23 cellular contexts compared by ENCODE assay signal in genomic region chr14:97995038-97995437, GRCh38.
DNase-seq lines count a peak whose midpoint lies in the region; ATAC-seq and TF ChIP-seq lines count a peak whose summit lies in the region.
"Had no signal": no experiment of that assay in that cellular context is flagged by ENCODE, and none has a peak within 500 bp of the region (broad histone marks: within the 10 kb centered on the region; RNA-seq: fewer than 3 reads in every experiment).

No MANE protein-coding gene starts in this region.

- H3F3A ChIP-seq in Loucy (ENCODE audit: low read depth): 0 out of 2 replicates have a peak, but pooled peaks cover 4% of the 10 kb centered on the region

- H3K79me2 ChIP-seq in Loucy (ENCODE audit: insufficient read depth, low read length): no peaks in the 10 kb centered on the region

- no peaks in the 10 kb centered on the region for H3K36me3 ChIP-seq in Loucy (ENCODE audit: insufficient read depth, low read length)
- no peaks in the 10 kb centered on the region for H3K36me3 ChIP-seq in spleen
- H3K36me3 ChIP-seq in suprapubic skin: no peaks in the 10 kb centered on the region
- H3K36me3 ChIP-seq: neutrophil, sigmoid colon had no signal

- intact Hi-C loops in spleen (cut with DNase I; ENCODE audit: low total_unique reads): no loop called here

- H4K20me1 ChIP-seq in Loucy (ENCODE audit: insufficient read depth, low read length, poor library complexity, severe bottlenecking): no peaks in the 10 kb centered on the region

- WGBS in spleen, 5 donors: 91 to 100% (median 97%) methylated on average over 2 of the region's 2 CpGs
- 85% methylated on average over 2 of the region's 2 CpGs for WGBS in suprapubic skin

- H3K9me3 Mint-ChIP-seq in activated CD8-positive, alpha-beta memory T cell treated with anti-CD3 and anti-CD28 coated beads, Interleukin-2, amount 10 ng/mL, durations not matched to agents 7 days and 5 days (ENCODE audit: low read depth): no peaks in the 10 kb centered on the region
- peaks cover 15 to 33% of the 10 kb centered on the region in 2 donors for H3K9me3 Mint-ChIP-seq in activated naive CD4-positive, alpha-beta T cell treated with anti-CD3 and anti-CD28 coated beads, Interleukin-2, amount 50 U/mL, for 72 hours

- H3K27me3 ChIP-seq in Loucy (ENCODE audit: insufficient read depth, low read length, poor library complexity, severe bottlenecking): no peaks in the 10 kb centered on the region
- no peaks in the 10 kb centered on the region for H3K27me3 ChIP-seq in spleen (replicated peaks in 1 of 7)
- no peaks in the 10 kb centered on the region for H3K27me3 ChIP-seq in suprapubic skin
- H3K27me3 ChIP-seq: body of pancreas, foreskin keratinocyte, neutrophil, sigmoid colon had no signal

- peaks cover 65% of the 10 kb centered on the region for H3K4me1 ChIP-seq in Loucy (ENCODE audit: insufficient read depth, low read length, poor library complexity, severe bottlenecking)
- peaks cover 0 to 12% (median 0%) of the 10 kb centered on the region in 6 donors for H3K4me1 ChIP-seq in spleen
- H3K4me1 ChIP-seq in suprapubic skin: no peaks in the 10 kb centered on the region
- H3K4me1 ChIP-seq: body of pancreas, foreskin keratinocyte, sigmoid colon had no signal

- H3K9me3 ChIP-seq in Loucy (ENCODE audit: insufficient read depth, low read depth, low read length) (no peaks in the 10 kb centered on the region), spleen (no peaks in the 10 kb centered on the region), suprapubic skin (no peaks in the 10 kb centered on the region)
- H3K9me3 ChIP-seq: body of pancreas, neutrophil, sigmoid colon had no signal

- H3K9ac ChIP-seq in Loucy (ENCODE audit: low read depth, low read length, poor library complexity, severe bottlenecking): peak overlapping the region; percentile 65

- H3K27me3 Mint-ChIP-seq in activated CD8-positive, alpha-beta memory T cell treated with anti-CD3 and anti-CD28 coated beads, Interleukin-2, amount 10 ng/mL, durations not matched to agents 7 days and 5 days: no peaks in the 10 kb centered on the region
- H3K27me3 Mint-ChIP-seq: B cell had no signal

- peaks cover 31% of the 10 kb centered on the region for H3K4me1 Mint-ChIP-seq in activated CD8-positive, alpha-beta memory T cell treated with anti-CD3 and anti-CD28 coated beads, Interleukin-2, amount 10 ng/mL, durations not matched to agents 7 days and 5 days
- H3K4me1 Mint-ChIP-seq: B cell had no signal

- H3K27ac ChIP-seq in spleen: peak overlapping the region in 7 of 8 donors; percentile 11 to 82 (median 60)
- no peak overlapping the region for H3K27ac ChIP-seq in suprapubic skin
- H3K27ac ChIP-seq: body of pancreas, foreskin keratinocyte, HL-60, neutrophil, sigmoid colon had no signal

- no peaks in the 10 kb centered on the region for H3K9me2 ChIP-seq in Loucy (replicated peaks; ENCODE audit: low read depth, low read length)

- TF ChIP-seq POLR2A in spleen (IDR thresholded peaks at IDR 0.05) (no peak), suprapubic skin (IDR thresholded peaks at IDR 0.05) (no peak)

- H2AFZ ChIP-seq in Loucy (ENCODE audit: low read length): 0 out of 2 replicates have a peak overlapping the region, but pooled peaks have one; percentile 13

- no peak overlapping the region for H3K4me3 Mint-ChIP-seq in activated CD8-positive, alpha-beta memory T cell treated with anti-CD3 and anti-CD28 coated beads, Interleukin-2, amount 10 ng/mL, durations not matched to agents 7 days and 5 days
- H3K4me3 Mint-ChIP-seq: B cell had no signal

- H3K4me2 ChIP-seq in Loucy (ENCODE audit: low read depth, low read length, poor library complexity, severe bottlenecking): peak overlapping the region; percentile 65

- DNase-seq in activated CD8-positive, alpha-beta memory T cell treated with anti-CD3 and anti-CD28 coated beads, Interleukin-2, amount 10 ng/mL, durations not matched to agents 7 days and 5 days: no peak
- DNase-seq in activated CD8-positive, alpha-beta memory T cell treated with anti-CD3 and anti-CD28 coated beads for 24 hours: no peak
- DNase-seq in activated naive CD4-positive, alpha-beta T cell treated with anti-CD3 and anti-CD28 coated beads, Interleukin-2, amount 50 U/mL, for 72 hours (ENCODE audit: low spot score in 2 of 2): no peak
- no peak for DNase-seq in spleen
- DNase-seq in HuH-7.5 (ENCODE audit: low spot score): no peak
- DNase-seq in DMS153 treated with DMSO at 0.1 percent for 48 hours (lab: John Stamatoyannopoulos, UW; ENCODE audit: unreplicated experiment): no peak
- no peak for DNase-seq in suprapubic skin (ENCODE audit: low spot score in 2 of 2)
- DNase-seq: activated CD4-positive, alpha-beta T cell treated with anti-CD3 and anti-CD28 coated beads for 4 hours; body of pancreas; foreskin keratinocyte; left cardiac atrium; NCI-H1092; NCI-H187; NCI-H526 treated with DMSO at 0.1 percent for 48 hours; sigmoid colon; stimulated activated CD8-positive, alpha-beta memory T cell treated with anti-CD3 and anti-CD28 coated beads, Interleukin-4, amount 100 ng/mL, for 48 hours had no signal

- peak overlapping the region; percentile 51 for H3K4me3 ChIP-seq in Loucy (ENCODE audit: low read length, poor library complexity, severe bottlenecking)
- no peak overlapping the region for H3K4me3 ChIP-seq in spleen
- H3K4me3 ChIP-seq in suprapubic skin: no peak overlapping the region
- H3K4me3 ChIP-seq: body of pancreas, GM12878, sigmoid colon had no signal

- H3K27ac Mint-ChIP-seq in activated CD8-positive, alpha-beta memory T cell treated with anti-CD3 and anti-CD28 coated beads, Interleukin-2, amount 10 ng/mL, durations not matched to agents 7 days and 5 days: peak overlapping the region; percentile 98
- H3K27ac Mint-ChIP-seq in activated naive CD4-positive, alpha-beta T cell treated with anti-CD3 and anti-CD28 coated beads, Interleukin-2, amount 50 U/mL, for 72 hours: peak overlapping the region; percentile 89 to 96
- H3K27ac Mint-ChIP-seq: B cell, progenitor cell of endocrine pancreas had no signal

- CTCF ChIA-PET in activated CD8-positive, alpha-beta memory T cell treated with anti-CD3 and anti-CD28 coated beads, Interleukin-2, amount 10 ng/mL, durations not matched to agents 7 days and 5 days (lab: Charles Lee): interaction anchor here (0.9 to 3.2 kb wide), 4 partner anchors 13 to 24 kb away, joined by 3 to 12 read pairs (median 3); no protein-coding TSS in a partner anchor

- TF ChIP-seq CTCF in Loucy (conservative IDR thresholded peaks at IDR 0.05; ENCODE audit: low read length) (no peak), spleen (IDR thresholded peaks at IDR 0.05 in 8 of 11, conservative IDR thresholded peaks at IDR 0.05 in 3 of 11) (no peak), suprapubic skin (IDR thresholded peaks at IDR 0.05) (no peak)

- no peak for TF ChIP-seq EP300 in suprapubic skin (IDR thresholded peaks at IDR 0.05)

- no peak for ATAC-seq in activated CD8-positive, alpha-beta memory T cell treated with anti-CD3 and anti-CD28 coated beads, Interleukin-2, amount 10 ng/mL, durations not matched to agents 7 days and 5 days
- peak; percentile 32 to 68 for ATAC-seq in activated naive CD4-positive, alpha-beta T cell treated with anti-CD3 and anti-CD28 coated beads, Interleukin-2, amount 50 U/mL, for 72 hours
- ATAC-seq: body of pancreas, esophagus mucosa, foreskin keratinocyte, GM12878, left cardiac atrium had no signal

- peaks cover 14% of the 10 kb centered on the region for H3K36me3 Mint-ChIP-seq in activated CD8-positive, alpha-beta memory T cell treated with anti-CD3 and anti-CD28 coated beads, Interleukin-2, amount 10 ng/mL, durations not matched to agents 7 days and 5 days
- peaks cover 6 to 43% of the 10 kb centered on the region in 2 donors for H3K36me3 Mint-ChIP-seq in activated naive CD4-positive, alpha-beta T cell treated with anti-CD3 and anti-CD28 coated beads, Interleukin-2, amount 50 U/mL, for 72 hours
